22 cellular contexts compared by ENCODE assay signal in the genomic region with DNA sequence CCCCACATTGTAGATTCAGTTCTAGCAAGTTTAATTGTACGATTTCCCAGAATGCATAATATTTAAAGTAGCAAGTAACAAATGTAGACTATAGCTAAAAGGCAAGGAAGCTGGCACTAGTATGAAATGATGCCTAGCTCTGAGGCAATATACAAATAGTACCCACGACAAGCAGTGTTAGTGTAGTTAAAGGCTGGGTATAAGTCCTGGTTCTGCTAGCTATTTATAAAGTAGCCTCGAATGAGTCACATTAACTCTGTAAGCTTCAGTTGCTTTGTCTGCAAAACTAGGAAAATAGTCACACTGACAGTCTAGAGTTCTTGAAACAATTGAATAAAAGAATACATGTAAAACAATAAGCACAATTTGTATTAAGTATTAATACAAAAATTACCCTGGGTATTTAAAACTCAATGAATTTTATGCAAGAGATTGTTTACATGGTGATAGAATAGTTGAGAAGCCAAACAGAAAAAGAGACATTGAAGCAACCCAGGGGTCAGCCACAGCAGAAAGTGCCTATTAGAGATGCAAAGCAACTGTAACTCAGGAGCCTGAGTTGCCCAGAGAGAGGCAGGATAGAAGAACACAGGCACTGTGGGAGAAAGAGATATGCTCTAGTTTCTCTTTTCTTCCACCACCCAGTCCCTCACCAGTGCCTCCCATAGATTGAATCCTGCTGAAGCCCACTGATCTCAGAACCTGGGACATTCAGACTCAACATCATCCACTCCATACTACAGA.
DNase-seq lines count a peak whose midpoint lies in the region; ATAC-seq and FAIRE-seq lines count a peak whose summit lies in the region.
"Had no signal": no experiment of that assay in that cellular context is flagged by ENCODE, and none has a peak within 500 bp of the region (broad histone marks: within the 10 kb centered on the region; RNA-seq: fewer than 3 reads in every experiment).

No MANE protein-coding gene starts in this region.

- FAIRE-seq in small intestine (lab: Jason Lieb, UNC): no peak
- FAIRE-seq: A204.1 had no signal

- WGBS in HUES64: 91% methylated on average over 3 of the region's 3 CpGs
- 79 to 80% (median 79%) methylated on average over 3 of the region's 3 CpGs for WGBS in small intestine, 3 donors

- DNase-seq in ELR (ENCODE audit: low read depth) (peak; percentile 12), NCI-H748 treated with DMSO at 0.1 percent for 48 hours (lab: John Stamatoyannopoulos, UW) (no peak), GOT3 (lab: John Stamatoyannopoulos, UW) (no peak), small intestine (no peak), NCI-H1436 (lab: John Stamatoyannopoulos, UW) (no peak)
- DNase-seq: activated CD4-positive, alpha-beta T cell treated with anti-CD3 and anti-CD28 coated beads, Interleukin-2, amount 50 U/mL, for 4 hours; activated effector memory CD4-positive, alpha-beta T cell treated with Interleukin-2 at 50 U/mL for 16 hours; BE2C; effector memory CD4-positive, alpha-beta T cell; esophagus squamous epithelium; gastrocnemius medialis; left cardiac atrium; naive thymus-derived CD4-positive, alpha-beta T cell; NCI-H2107; NCI-H510A; T-helper 17 cell had no signal

- H3K27me3 ChIP-seq in HUES64 (ENCODE audit: insufficient read depth, low read length): no peaks in the 10 kb centered on the region
- H3K27me3 ChIP-seq in iPS-20b (ENCODE audit: insufficient read depth, low read length): no peaks in the 10 kb centered on the region
- H3K27me3 ChIP-seq in small intestine (ENCODE audit: control insufficient read depth in 2 of 2, insufficient read depth in 2 of 2, low read length in 2 of 2): no peaks in the 10 kb centered on the region
- H3K27me3 ChIP-seq: BE2C, esophagus squamous epithelium, gastrocnemius medialis had no signal

- H3K36me3 ChIP-seq in HUES64 (ENCODE audit: insufficient read depth, low read length): no peaks in the 10 kb centered on the region
- no peaks in the 10 kb centered on the region for H3K36me3 ChIP-seq in iPS-20b (ENCODE audit: insufficient read depth, low read depth, low read length)
- no peaks in the 10 kb centered on the region for H3K36me3 ChIP-seq in small intestine (ENCODE audit: control insufficient read depth in 2 of 2, insufficient read depth in 2 of 2, low read length in 2 of 2)
- H3K36me3 ChIP-seq: BE2C, esophagus squamous epithelium, gastrocnemius medialis had no signal

- H3K9me3 ChIP-seq in HUES64 (ENCODE audit: insufficient read depth, low read depth, low read length) (no peaks in the 10 kb centered on the region), iPS-20b (ENCODE audit: insufficient read depth, low read depth, low read length) (no peaks in the 10 kb centered on the region), small intestine (ENCODE audit: control insufficient read depth, low read depth) (no peaks in the 10 kb centered on the region)
- H3K9me3 ChIP-seq: BE2C, esophagus squamous epithelium, gastrocnemius medialis had no signal

- peak overlapping the region; percentile 49; the same call in 1 of the 2 replicates for H3K27ac ChIP-seq in HUES64 (ENCODE audit: low read depth, low read length)
- no peak overlapping the region for H3K27ac ChIP-seq in iPS-20b (ENCODE audit: low read length)
- no peak overlapping the region for H3K27ac ChIP-seq in small intestine (ENCODE audit: low read depth in 1 of 2, low read length in 1 of 2)
- H3K27ac ChIP-seq: esophagus squamous epithelium, gastrocnemius medialis, parathyroid adenoma had no signal

- peaks cover 11% of the 10 kb centered on the region for H3K4me1 ChIP-seq in HUES64 (ENCODE audit: insufficient read depth, low read length)
- H3K4me1 ChIP-seq in iPS-20b (ENCODE audit: insufficient read depth, low read length): peaks cover 10% of the 10 kb centered on the region; the same call in 1 of the 2 replicates
- H3K4me1 ChIP-seq in small intestine (ENCODE audit: control insufficient read depth in 2 of 2, insufficient read depth in 1 of 2, low read depth in 1 of 2, low read length in 1 of 2): no peaks in the 10 kb centered on the region
- H3K4me1 ChIP-seq: BE2C, esophagus squamous epithelium, gastrocnemius medialis, parathyroid adenoma had no signal

- 0 out of 2 replicates have a peak overlapping the region, but pooled peaks have one; percentile 3 for H3K9ac ChIP-seq in HUES64 (ENCODE audit: low read depth, low read length)
- peak overlapping the region; percentile 63; the same call in 1 of the 2 replicates for H3K9ac ChIP-seq in iPS-20b (ENCODE audit: low read depth, low read length)
- H3K9ac ChIP-seq: parathyroid adenoma had no signal

- H3K4me3 ChIP-seq in HUES64 (ENCODE audit: low read length) (no peak overlapping the region), iPS-20b (ENCODE audit: low read length) (0 out of 2 replicates have a peak overlapping the region, but pooled peaks have one; percentile 18), small intestine (ENCODE audit: low read depth in 1 of 2, low read length in 2 of 2) (no peak overlapping the region)
- H3K4me3 ChIP-seq: esophagus squamous epithelium, gastrocnemius medialis had no signal

- peak; percentile 42 for ATAC-seq in GM19467 (IDR thresholded peaks at IDR 0.05; ENCODE audit: unreplicated experiment)
- ATAC-seq: gastrocnemius medialis; left cardiac atrium; naive thymus-derived CD4-positive, alpha-beta T cell; sciatic nerve; T-helper 17 cell had no signal
